Comparison of ENCODE assay signal across 8 cellular contexts in the genomic region with DNA sequence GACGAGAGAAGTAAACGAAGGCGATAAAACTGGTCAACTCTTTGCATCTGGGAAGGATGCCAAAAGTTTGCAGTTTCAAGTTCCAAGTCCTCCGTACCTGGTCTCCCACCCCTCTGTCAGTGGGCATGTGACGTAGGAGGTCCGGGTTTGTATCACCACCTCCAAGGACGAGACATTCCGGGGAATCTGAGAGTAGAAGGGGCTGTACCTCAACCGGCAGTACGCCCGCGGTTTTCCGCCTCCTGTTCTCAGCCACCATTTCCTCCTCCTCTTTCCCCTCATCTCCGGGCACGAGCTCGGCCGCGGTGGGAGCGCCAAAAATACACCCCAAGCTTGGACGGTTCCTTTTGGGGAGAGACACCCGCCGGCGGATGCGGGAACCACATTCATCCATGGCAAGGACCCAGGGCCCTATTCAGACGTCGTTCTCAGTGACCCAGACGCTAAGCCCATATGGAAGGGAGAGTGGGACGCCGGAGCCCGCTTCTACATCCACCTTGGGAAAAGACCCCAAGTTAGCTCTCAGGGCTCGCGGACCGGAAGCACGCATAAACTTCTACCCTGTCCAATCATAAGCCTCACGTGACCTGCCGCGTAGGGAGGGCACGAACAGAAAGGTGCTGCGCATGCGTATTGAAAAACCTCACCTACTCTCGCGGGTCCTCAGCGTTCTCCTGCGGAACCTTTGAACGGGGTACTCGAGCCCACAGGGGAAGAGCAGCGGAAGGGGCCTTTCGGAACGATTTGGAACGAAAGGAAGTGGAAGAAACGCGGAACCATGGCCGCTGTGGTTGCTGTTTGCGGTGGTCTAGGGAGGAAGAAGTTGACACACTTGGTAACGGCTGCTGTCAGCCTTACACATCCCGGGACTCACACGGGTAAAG. TPM values are rescaled to one million over a fixed set of nuclear protein-coding genes. Genes with fewer than 3 reads are reported as not detected.
DNase-seq lines count a peak whose midpoint lies in the region; ATAC-seq and TF ChIP-seq lines count a peak whose summit lies in the region.

A gene with protein sequence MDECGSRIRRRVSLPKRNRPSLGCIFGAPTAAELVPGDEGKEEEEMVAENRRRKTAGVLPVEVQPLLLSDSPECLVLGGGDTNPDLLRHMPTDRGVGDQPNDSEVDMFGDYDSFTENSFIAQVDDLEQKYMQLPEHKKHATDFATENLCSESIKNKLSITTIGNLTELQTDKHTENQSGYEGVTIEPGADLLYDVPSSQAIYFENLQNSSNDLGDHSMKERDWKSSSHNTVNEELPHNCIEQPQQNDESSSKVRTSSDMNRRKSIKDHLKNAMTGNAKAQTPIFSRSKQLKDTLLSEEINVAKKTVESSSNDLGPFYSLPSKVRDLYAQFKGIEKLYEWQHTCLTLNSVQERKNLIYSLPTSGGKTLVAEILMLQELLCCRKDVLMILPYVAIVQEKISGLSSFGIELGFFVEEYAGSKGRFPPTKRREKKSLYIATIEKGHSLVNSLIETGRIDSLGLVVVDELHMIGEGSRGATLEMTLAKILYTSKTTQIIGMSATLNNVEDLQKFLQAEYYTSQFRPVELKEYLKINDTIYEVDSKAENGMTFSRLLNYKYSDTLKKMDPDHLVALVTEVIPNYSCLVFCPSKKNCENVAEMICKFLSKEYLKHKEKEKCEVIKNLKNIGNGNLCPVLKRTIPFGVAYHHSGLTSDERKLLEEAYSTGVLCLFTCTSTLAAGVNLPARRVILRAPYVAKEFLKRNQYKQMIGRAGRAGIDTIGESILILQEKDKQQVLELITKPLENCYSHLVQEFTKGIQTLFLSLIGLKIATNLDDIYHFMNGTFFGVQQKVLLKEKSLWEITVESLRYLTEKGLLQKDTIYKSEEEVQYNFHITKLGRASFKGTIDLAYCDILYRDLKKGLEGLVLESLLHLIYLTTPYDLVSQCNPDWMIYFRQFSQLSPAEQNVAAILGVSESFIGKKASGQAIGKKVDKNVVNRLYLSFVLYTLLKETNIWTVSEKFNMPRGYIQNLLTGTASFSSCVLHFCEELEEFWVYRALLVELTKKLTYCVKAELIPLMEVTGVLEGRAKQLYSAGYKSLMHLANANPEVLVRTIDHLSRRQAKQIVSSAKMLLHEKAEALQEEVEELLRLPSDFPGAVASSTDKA (minus strand): TSS at position 524 of the 884 bp plus-strand sequence. CDS start 130 bp downstream, at position 394.
Gene MRPS18C (plus strand): TSS at position 759 of the 884 bp plus-strand sequence. CDS start 20 bp downstream, at position 779.

- TF ChIP-seq CTCF in Loucy (conservative IDR thresholded peaks at IDR 0.05; ENCODE audit: low read length) (peak; percentile 37; the same call in 1 of the 2 replicates), natural killer cell (IDR thresholded peaks at IDR 0.05) (no peak)

- peaks cover 3% of the 10 kb centered on the region for H3K36me3 ChIP-seq in H7 (replicated peaks; ENCODE audit: control insufficient read depth, insufficient read depth, low read length)
- peaks cover 22% of the 10 kb centered on the region; the same call in 1 of the 2 replicates for H3K36me3 ChIP-seq in Loucy (ENCODE audit: insufficient read depth, low read length)

- H3K27me3 ChIP-seq in H7 (ENCODE audit: control insufficient read depth, insufficient read depth, low read length) (no peaks in the 10 kb centered on the region), Loucy (ENCODE audit: insufficient read depth, low read length, poor library complexity, severe bottlenecking) (no peaks in the 10 kb centered on the region)

- no peaks in the 10 kb centered on the region for H3K27me3 Mint-ChIP-seq in natural killer cell (ENCODE audit: low read depth in 2 of 2)

- peak within 1 kb of the TSS; percentile 97 to 100 for H3K27ac Mint-ChIP-seq in natural killer cell

- H3K4me1 Mint-ChIP-seq in natural killer cell = peaks cover 35 to 39% of the 10 kb centered on the region in 2 donors

- peaks cover 6% of the 10 kb centered on the region for H3K36me3 Mint-ChIP-seq in natural killer cell

- peak; percentile 95 for TF ChIP-seq POLR2A in Raji (IDR thresholded peaks at IDR 0.05; ENCODE audit: insufficient read depth, low read depth, low read length)

- ATAC-seq in natural killer cell = peak; percentile 89 to 96 (median 93)

- H3K79me2 ChIP-seq in Loucy (ENCODE audit: insufficient read depth, low read length) = peaks cover 67% of the 10 kb centered on the region

- DNase-seq in G401 (ENCODE audit: low spot score) = peak; percentile 99
- peak; percentile 86 for DNase-seq in H7
- peak; percentile 90 for DNase-seq in activated T-helper 9 cell treated with anti-CD3 and anti-CD28 coated beads, Interleukin-2, amount 50 U/mL, for 16 hours (ENCODE audit: low read depth)
- peak; percentile 99 for DNase-seq in fibroblast of peridontal ligament (ENCODE audit: extremely low read depth)
- DNase-seq in natural killer cell = peak; percentile 89
- peak; percentile 96 for DNase-seq in stimulated activated naive CD4-positive, alpha-beta T cell treated with Interleukin-2 at 50 U/mL for 16 hours (lab: John Stamatoyannopoulos, UW)

- H3K4me3 ChIP-seq in H7 (ENCODE audit: insufficient read depth, low read depth, low read length) = peak within 1 kb of the TSS; percentile 88
- H3K4me3 ChIP-seq in Loucy (ENCODE audit: low read length, poor library complexity, severe bottlenecking) = peak within 1 kb of the TSS; percentile 96

- H3K4me1 ChIP-seq in Loucy (ENCODE audit: insufficient read depth, low read length, poor library complexity, severe bottlenecking) = peaks cover 50% of the 10 kb centered on the region

- in situ Hi-C loops in G401 (cut with HindIII; ENCODE audit: low sequenced_read_pairs) = no loop called here

- peaks cover 50% of the 10 kb centered on the region for H4K20me1 ChIP-seq in Loucy (ENCODE audit: insufficient read depth, low read length, poor library complexity, severe bottlenecking)

- H3K9ac ChIP-seq in Loucy (ENCODE audit: low read depth, low read length, poor library complexity, severe bottlenecking) = peak within 1 kb of the TSS; percentile 94

- no peaks in the 10 kb centered on the region for H3K9me3 Mint-ChIP-seq in natural killer cell

- H3K9me2 ChIP-seq in Loucy (replicated peaks; ENCODE audit: low read depth, low read length) = no peaks in the 10 kb centered on the region

- peak within 1 kb of the TSS; percentile 100 for H3K4me3 Mint-ChIP-seq in natural killer cell

- intact Hi-C loops in natural killer cell (cut with micrococcal nuclease) = loop anchor here (1.0 to 10.0 kb wide), 7 partner anchors 30 to 1083 kb away; partner anchors contain the start of genes ABRAXAS1, COQ2, HNRNPD and LIN54

- peak within 1 kb of the TSS; percentile 99 for H3K4me2 ChIP-seq in Loucy (ENCODE audit: low read depth, low read length, poor library complexity, severe bottlenecking)

- H3K9me3 ChIP-seq in Loucy (ENCODE audit: insufficient read depth, low read depth, low read length) = no peaks in the 10 kb centered on the region

- no peaks in the 10 kb centered on the region for H3F3A ChIP-seq in Loucy (ENCODE audit: low read depth)

- peak within 1 kb of the TSS; percentile 83 for H2AFZ ChIP-seq in Loucy (ENCODE audit: low read length)

RNA-seq across cellular contexts. Expression of the first gene that starts in this region (rescaled TPM):
- total RNA-seq in G401 (2014; rRNA removed; shearing (Covaris generic)) = 9.7 and 12.7 TPM in 2 replicates
- total RNA-seq in H7 (2014; rRNA removed; shearing (Covaris generic)) = 6.8 and 9.6 TPM in 2 replicates
- 10 to 100 TPM; 19.8 to 33.6 (median 29.9) TPM for total RNA-seq in natural killer cell

RNA-seq across cellular contexts. Expression of gene MRPS18C, which starts in this region (rescaled TPM):
- 35.3 and 38.1 TPM in 2 replicates for total RNA-seq in G401 (2014; rRNA removed; shearing (Covaris generic))
- total RNA-seq in H7 (2014; rRNA removed; shearing (Covaris generic)) = 31.0 and 42.0 TPM in 2 replicates
- total RNA-seq in natural killer cell = 10 to 100 TPM; 14.4 to 26.0 (median 18.1) TPM

Comparison
In these comparisons a context has a peak if more than half of its experiments do, and no peak if none do; other contexts are left out.
1. Peak in every context shown above with its lines: DNase-seq, ATAC-seq and H3K4me3 ChIP-seq.